In the genomic region with DNA sequence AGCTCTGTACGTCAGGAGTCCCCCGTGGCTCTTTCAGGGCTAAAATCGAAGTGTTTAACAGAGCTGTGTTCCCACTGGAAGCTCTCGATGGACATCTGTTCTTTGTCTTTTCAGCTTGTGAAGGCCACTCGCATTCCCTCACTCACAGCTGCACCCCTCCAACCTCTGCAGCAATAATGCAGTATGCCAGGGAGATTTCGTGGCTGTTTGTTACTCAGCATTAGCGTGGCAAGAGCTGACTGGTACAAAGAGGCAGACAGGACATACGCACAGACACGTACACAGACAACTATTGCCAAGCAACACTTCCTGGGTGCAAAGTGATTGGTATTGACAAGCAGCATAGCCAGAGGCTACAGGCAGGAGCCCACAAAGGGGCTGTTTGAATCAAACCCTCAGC, we compare ENCODE assay signal across 1 cellular context.
TF ChIP-seq lines count a peak whose summit lies in the region.

No MANE protein-coding gene starts in this region.

TF ChIP-seq in HepG2, 621 proteins besides CTCF, POLR2A, EP300 and RAD21:
- TF ChIP-seq, protein P1, sequence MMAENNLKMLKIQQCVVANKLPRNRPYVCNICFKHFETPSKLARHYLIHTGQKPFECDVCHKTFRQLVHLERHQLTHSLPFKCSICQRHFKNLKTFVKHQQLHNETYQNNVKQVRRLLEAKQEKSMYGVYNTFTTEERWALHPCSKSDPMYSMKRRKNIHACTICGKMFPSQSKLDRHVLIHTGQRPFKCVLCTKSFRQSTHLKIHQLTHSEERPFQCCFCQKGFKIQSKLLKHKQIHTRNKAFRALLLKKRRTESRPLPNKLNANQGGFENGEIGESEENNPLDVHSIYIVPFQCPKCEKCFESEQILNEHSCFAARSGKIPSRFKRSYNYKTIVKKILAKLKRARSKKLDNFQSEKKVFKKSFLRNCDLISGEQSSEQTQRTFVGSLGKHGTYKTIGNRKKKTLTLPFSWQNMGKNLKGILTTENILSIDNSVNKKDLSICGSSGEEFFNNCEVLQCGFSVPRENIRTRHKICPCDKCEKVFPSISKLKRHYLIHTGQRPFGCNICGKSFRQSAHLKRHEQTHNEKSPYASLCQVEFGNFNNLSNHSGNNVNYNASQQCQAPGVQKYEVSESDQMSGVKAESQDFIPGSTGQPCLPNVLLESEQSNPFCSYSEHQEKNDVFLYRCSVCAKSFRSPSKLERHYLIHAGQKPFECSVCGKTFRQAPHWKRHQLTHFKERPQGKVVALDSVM (CRISPR knock-in tag; IDR thresholded peaks at IDR 0.05): no peak
- peak; percentile 95 for TF ChIP-seq RBAK (CRISPR knock-in tag; IDR thresholded peaks at IDR 0.05)
